ENCODE assay signal across 18 cellular contexts in genomic region chr7:111352319-111352718, GRCh38.
DNase-seq lines count a peak whose midpoint lies in the region; ATAC-seq and TF ChIP-seq lines count a peak whose summit lies in the region.
"Had no signal": no experiment of that assay in that cellular context is flagged by ENCODE, and none has a peak within 500 bp of the region (broad histone marks: within the 10 kb centered on the region; RNA-seq: fewer than 3 reads in every experiment).

No MANE protein-coding gene starts in this region.

- H3K4me3 Mint-ChIP-seq in activated CD4-positive, alpha-beta memory T cell treated with anti-CD3 and anti-CD28 coated beads for 36 hours, result no peak overlapping the region
- no peak overlapping the region for H3K4me3 Mint-ChIP-seq in activated CD4-positive, alpha-beta memory T cell treated with anti-CD3 and anti-CD28 coated beads, Interleukin-2, amount 10 ng/mL, durations not matched to agents 7 days and 5 days
- H3K4me3 Mint-ChIP-seq: B cell; CD8-positive, alpha-beta T cell; HFFc6 had no signal

- intact Hi-C loops in activated CD4-positive, alpha-beta memory T cell treated with anti-CD3 and anti-CD28 coated beads for 36 hours (cut with micrococcal nuclease), result no loop called here
- intact Hi-C loops in gastrocnemius medialis (cut with DNase I; ENCODE audit: low total_unique reads), result no loop called here

- no peak overlapping the region for H3K9ac ChIP-seq in OCI-LY3 (ENCODE audit: low read length)
- H3K9ac ChIP-seq: BLaER1 treated with 17β-estradiol and CSF1 and Interleukin-3, amounts not matched to agents 10 nM and 100 nM had no signal

- CTCF ChIA-PET in activated CD4-positive, alpha-beta memory T cell treated with anti-CD3 and anti-CD28 coated beads for 36 hours (lab: Charles Lee), result no interaction called here
- CTCF ChIA-PET in activated CD4-positive, alpha-beta memory T cell treated with anti-CD3 and anti-CD28 coated beads, Interleukin-2, amount 10 ng/mL, durations not matched to agents 7 days and 5 days (lab: Charles Lee), result no interaction called here

- H3K79me2 ChIP-seq in OCI-LY3 (ENCODE audit: low read length), result no peaks in the 10 kb centered on the region

- in situ Hi-C loops in gastrocnemius medialis (cut with MboI; ENCODE audit: low sequenced_read_pairs in 4 of 4), result no loop called here

- H3K27ac Mint-ChIP-seq in activated CD4-positive, alpha-beta memory T cell treated with anti-CD3 and anti-CD28 coated beads for 36 hours, result peak overlapping the region; percentile 52
- no peak overlapping the region for H3K27ac Mint-ChIP-seq in activated CD4-positive, alpha-beta memory T cell treated with anti-CD3 and anti-CD28 coated beads, Interleukin-2, amount 10 ng/mL, durations not matched to agents 7 days and 5 days
- no peak overlapping the region for H3K27ac Mint-ChIP-seq in activated naive CD4-positive, alpha-beta T cell treated with anti-CD3 and anti-CD28 coated beads, Interleukin-2, amount 50 U/mL, for 72 hours
- H3K27ac Mint-ChIP-seq: B cell; CD8-positive, alpha-beta T cell; HFFc6 had no signal

- TF ChIP-seq CTCF in OCI-LY3 (IDR thresholded peaks at IDR 0.05; ENCODE audit: low read depth, low read length) (no peak), gastrocnemius medialis (IDR thresholded peaks at IDR 0.05 in 4 of 5, conservative IDR thresholded peaks at IDR 0.05 in 1 of 5) (no peak)

- POLR2A ChIA-PET in activated CD4-positive, alpha-beta memory T cell treated with anti-CD3 and anti-CD28 coated beads for 36 hours (lab: Charles Lee), result no interaction called here
- POLR2A ChIA-PET in activated CD4-positive, alpha-beta memory T cell treated with anti-CD3 and anti-CD28 coated beads, Interleukin-2, amount 10 ng/mL, durations not matched to agents 7 days and 5 days (lab: Charles Lee), result no interaction called here

- no peak overlapping the region for H2AFZ ChIP-seq in OCI-LY3 (ENCODE audit: low read depth, low read length)

- H3K27me3 ChIP-seq in OCI-LY3 (ENCODE audit: low read depth, low read length) (no peaks in the 10 kb centered on the region), gastrocnemius medialis (no peaks in the 10 kb centered on the region)
- H3K27me3 ChIP-seq: BLaER1 treated with 17β-estradiol and CSF1 and Interleukin-3, amounts not matched to agents 10 nM and 100 nM had no signal

- H3K4me1 Mint-ChIP-seq in activated CD4-positive, alpha-beta memory T cell treated with anti-CD3 and anti-CD28 coated beads for 36 hours (ENCODE audit: low read depth), result peaks cover 10% of the 10 kb centered on the region
- H3K4me1 Mint-ChIP-seq in activated CD4-positive, alpha-beta memory T cell treated with anti-CD3 and anti-CD28 coated beads, Interleukin-2, amount 10 ng/mL, durations not matched to agents 7 days and 5 days, result peaks cover 4% of the 10 kb centered on the region
- H3K4me1 Mint-ChIP-seq: B cell had no signal

- H3K9me3 ChIP-seq in OCI-LY3 (ENCODE audit: insufficient read depth, low read length), result no peaks in the 10 kb centered on the region
- H3K9me3 ChIP-seq in gastrocnemius medialis, result no peaks in the 10 kb centered on the region
- H3K9me3 ChIP-seq: BLaER1 treated with 17β-estradiol and CSF1 and Interleukin-3, amounts not matched to agents 10 nM and 100 nM had no signal

- no peak overlapping the region for H3K4me3 ChIP-seq in OCI-LY3 (ENCODE audit: low read length)
- no peak overlapping the region for H3K4me3 ChIP-seq in gastrocnemius medialis
- H3K4me3 ChIP-seq: BLaER1 treated with 17β-estradiol and CSF1 and Interleukin-3, amounts not matched to agents 10 nM and 100 nM had no signal

- H3K4me2 ChIP-seq in OCI-LY3 (ENCODE audit: low read length), result 0 out of 2 replicates have a peak overlapping the region, but pooled peaks have one; percentile 18
- H3K4me2 ChIP-seq: BLaER1 treated with 17β-estradiol and CSF1 and Interleukin-3, amounts not matched to agents 10 nM and 100 nM had no signal

- ATAC-seq in activated naive CD4-positive, alpha-beta T cell treated with anti-CD3 and anti-CD28 coated beads, Interleukin-2, amount 50 U/mL, for 72 hours, result peak; percentile 43 to 88
- ATAC-seq in GM18861 (IDR thresholded peaks at IDR 0.05; ENCODE audit: unreplicated experiment), result no peak
- ATAC-seq in gastrocnemius medialis, result no peak
- ATAC-seq: CD8-positive, alpha-beta T cell; HCT116 had no signal

- no peaks in the 10 kb centered on the region for H4K20me1 ChIP-seq in OCI-LY3 (ENCODE audit: insufficient read depth, low read length)
- H4K20me1 ChIP-seq: BLaER1 treated with 17β-estradiol and CSF1 and Interleukin-3, amounts not matched to agents 10 nM and 100 nM had no signal

- peaks cover 3% of the 10 kb centered on the region for H3K9me3 Mint-ChIP-seq in activated CD4-positive, alpha-beta memory T cell treated with anti-CD3 and anti-CD28 coated beads for 36 hours
- no peaks in the 10 kb centered on the region for H3K9me3 Mint-ChIP-seq in activated CD4-positive, alpha-beta memory T cell treated with anti-CD3 and anti-CD28 coated beads, Interleukin-2, amount 10 ng/mL, durations not matched to agents 7 days and 5 days
- H3K9me3 Mint-ChIP-seq in activated naive CD4-positive, alpha-beta T cell treated with anti-CD3 and anti-CD28 coated beads, Interleukin-2, amount 50 U/mL, for 72 hours, result peaks cover under 1 to 1% of the 10 kb centered on the region in 2 donors
- H3K9me3 Mint-ChIP-seq: HFFc6 had no signal

- no peaks in the 10 kb centered on the region for H3K27me3 Mint-ChIP-seq in activated CD4-positive, alpha-beta memory T cell treated with anti-CD3 and anti-CD28 coated beads for 36 hours
- H3K27me3 Mint-ChIP-seq in activated CD4-positive, alpha-beta memory T cell treated with anti-CD3 and anti-CD28 coated beads, Interleukin-2, amount 10 ng/mL, durations not matched to agents 7 days and 5 days, result no peaks in the 10 kb centered on the region
- H3K27me3 Mint-ChIP-seq: B cell had no signal

- H3K36me3 Mint-ChIP-seq in activated CD4-positive, alpha-beta memory T cell treated with anti-CD3 and anti-CD28 coated beads for 36 hours, result peaks cover 9% of the 10 kb centered on the region
- H3K36me3 Mint-ChIP-seq in activated CD4-positive, alpha-beta memory T cell treated with anti-CD3 and anti-CD28 coated beads, Interleukin-2, amount 10 ng/mL, durations not matched to agents 7 days and 5 days (ENCODE audit: low read depth), result no peaks in the 10 kb centered on the region
- H3K36me3 Mint-ChIP-seq in activated naive CD4-positive, alpha-beta T cell treated with anti-CD3 and anti-CD28 coated beads, Interleukin-2, amount 50 U/mL, for 72 hours, result peaks cover under 1% of the 10 kb centered on the region in 2 donors

- H3K36me3 ChIP-seq in OCI-LY3 (replicated peaks; ENCODE audit: low read depth, low read length) (no peaks in the 10 kb centered on the region), gastrocnemius medialis (no peaks in the 10 kb centered on the region)
- H3K36me3 ChIP-seq: BLaER1 treated with 17β-estradiol and CSF1 and Interleukin-3, amounts not matched to agents 10 nM and 100 nM had no signal

- DNase-seq in activated CD4-positive, alpha-beta memory T cell treated with anti-CD3 and anti-CD28 coated beads for 36 hours, result no peak
- DNase-seq in activated CD4-positive, alpha-beta memory T cell treated with anti-CD3 and anti-CD28 coated beads, Interleukin-2, amount 10 ng/mL, durations not matched to agents 7 days and 5 days, result no peak
- DNase-seq in activated naive CD4-positive, alpha-beta T cell treated with anti-CD3 and anti-CD28 coated beads, Interleukin-2, amount 50 U/mL, for 72 hours (ENCODE audit: low spot score in 2 of 2), result no peak
- no peak for DNase-seq in activated naive CD4-positive, alpha-beta T cell treated with anti-CD3 and anti-CD28 coated beads, Interleukin-2, amount 50 U/mL, for 16 hours
- no peak for DNase-seq in gastrocnemius medialis
- DNase-seq: Calu3; CD8-positive, alpha-beta T cell; DMS79 treated with DMSO at 0.1 percent for 48 hours; GF-D8; GOT3; H7; HFFc6 had no signal

- H3K4me1 ChIP-seq in OCI-LY3 (ENCODE audit: low read length), result peaks cover 18% of the 10 kb centered on the region
- H3K4me1 ChIP-seq in gastrocnemius medialis, result peaks cover 0 to 5% of the 10 kb centered on the region in 2 donors
- H3K4me1 ChIP-seq: BLaER1 treated with 17β-estradiol and CSF1 and Interleukin-3, amounts not matched to agents 10 nM and 100 nM had no signal

- TF ChIP-seq POLR2A in gastrocnemius medialis (IDR thresholded peaks at IDR 0.05), result no peak

- H3K27ac ChIP-seq in OCI-LY3 (ENCODE audit: low read length) (no peak overlapping the region), gastrocnemius medialis (no peak overlapping the region)
- H3K27ac ChIP-seq: BLaER1 treated with 17β-estradiol and CSF1 and Interleukin-3, amounts not matched to agents 10 nM and 100 nM; HL-60 had no signal

Comparison
In these comparisons a context has a peak if more than half of its experiments do, and no peak if none do; other contexts are left out.
1. ATAC-seq: peak in activated naive CD4-positive, alpha-beta T cell treated with anti-CD3 and anti-CD28 coated beads, Interleukin-2, amount 50 U/mL, for 72 hours (2 of 2); none in GM18861 (single experiment) and gastrocnemius medialis (0 of 2).